In genomic region chr6:26199057-26199772, GRCh38 we compare ENCODE assay signal across 8 cellular contexts.
DNase-seq lines count a peak whose midpoint lies in the region; ATAC-seq and TF ChIP-seq lines count a peak whose summit lies in the region.

No MANE protein-coding gene starts in this region.

- H3K79me2 ChIP-seq in osteoblast (ENCODE audit: insufficient read depth, low read length) = peaks cover 6% of the 10 kb centered on the region

- TF ChIP-seq POLR2A in GM10847 (IDR thresholded peaks at IDR 0.05; ENCODE audit: extremely low read depth, insufficient read length) = peak; percentile 95

- H3K4me3 ChIP-seq in SJCRH30 = peak overlapping the region; percentile 67
- peak overlapping the region; percentile 82 for H3K4me3 ChIP-seq in osteoblast (ENCODE audit: insufficient read depth, low read length)
- H3K4me3 ChIP-seq in WERI-Rb-1 (ENCODE audit: low read depth, low read length) = no peak overlapping the region

- peaks cover 48% of the 10 kb centered on the region for H3K4me1 Mint-ChIP-seq in HFFc6 (ENCODE audit: low read depth)

- H3K27me3 ChIP-seq in SJCRH30 (no peaks in the 10 kb centered on the region), osteoblast (ENCODE audit: insufficient read depth, low read length) (no peaks in the 10 kb centered on the region), WERI-Rb-1 (ENCODE audit: insufficient read depth, low read depth, severe bottlenecking) (no peaks in the 10 kb centered on the region)

- peaks cover 5% of the 10 kb centered on the region for H4K20me1 ChIP-seq in osteoblast (ENCODE audit: insufficient read depth, low read length)

- no peaks in the 10 kb centered on the region for H3K4me1 ChIP-seq in SJCRH30
- H3K4me1 ChIP-seq in osteoblast (ENCODE audit: insufficient read depth, low read length) = peaks cover 29% of the 10 kb centered on the region

- peaks cover 37% of the 10 kb centered on the region for H3K27me3 Mint-ChIP-seq in HFFc6 (ENCODE audit: insufficient read depth)

- H3K9me3 Mint-ChIP-seq in HFFc6 = 0 out of 2 replicates have a peak, but pooled peaks cover 4% of the 10 kb centered on the region

- peaks cover 13% of the 10 kb centered on the region for H3K36me3 Mint-ChIP-seq in HFFc6 (ENCODE audit: low read depth)

- H3K4me2 ChIP-seq in osteoblast (ENCODE audit: insufficient read depth, low read length) = peak overlapping the region; percentile 96

- intact Hi-C loops in Right ventricle myocardium inferior (cut with DNase I) = loop anchor here (1.0 to 5.0 kb wide), 3 partner anchors 42 to 172 kb away; a partner anchor contains a TSS

- peak overlapping the region; percentile 97 for H3K4me3 Mint-ChIP-seq in HFFc6

- H3K36me3 ChIP-seq in SJCRH30 = no peaks in the 10 kb centered on the region
- H3K36me3 ChIP-seq in osteoblast (ENCODE audit: insufficient read depth, low read length) = no peaks in the 10 kb centered on the region
- H3K36me3 ChIP-seq in WERI-Rb-1 = no peaks in the 10 kb centered on the region

- TF ChIP-seq CTCF in HFFc6 (IDR thresholded peaks at IDR 0.05) (no peak), osteoblast (IDR thresholded peaks at IDR 0.05; ENCODE audit: extremely low read depth, low read depth, low read length) (no peak), WERI-Rb-1 (IDR thresholded peaks at IDR 0.05; ENCODE audit: low read depth, low read length) (no peak)

- H3K27ac Mint-ChIP-seq in HFFc6 = peak overlapping the region; percentile 98

- 1% methylated on average over 42 of the region's 42 CpGs for WGBS in adipose tissue, 3 donors

- DNase-seq in HFFc6 (peak; percentile 97), NAMALWA (ENCODE audit: low spot score) (peak; percentile 98), SJCRH30 (peak; percentile 78 to 89), Right ventricle myocardium inferior (ENCODE audit: missing footprints) (peak; percentile 89), osteoblast (ENCODE audit: insufficient read length, low spot score, missing footprints) (peak; percentile 88), WERI-Rb-1 (no peak)

- H3K9me3 ChIP-seq in SJCRH30 (replicated peaks) = no peaks in the 10 kb centered on the region
- no peaks in the 10 kb centered on the region for H3K9me3 ChIP-seq in osteoblast (ENCODE audit: low read depth, low read length)
- H3K9me3 ChIP-seq in WERI-Rb-1 (ENCODE audit: severe bottlenecking) = peaks cover 9% of the 10 kb centered on the region

- H3K27ac ChIP-seq in SJCRH30 = peak overlapping the region; percentile 78
- peak overlapping the region; percentile 55 for H3K27ac ChIP-seq in adipose tissue (ENCODE audit: low read depth, low read length)
- peak overlapping the region; percentile 93 for H3K27ac ChIP-seq in osteoblast (ENCODE audit: low read depth, low read length)
- no peak overlapping the region for H3K27ac ChIP-seq in WERI-Rb-1

- H2AFZ ChIP-seq in osteoblast (ENCODE audit: low read length) = peak overlapping the region; percentile 89

- ATAC-seq in Right ventricle myocardium inferior = peak; percentile 86
